8 cellular contexts compared by ENCODE assay signal in the genomic region with DNA sequence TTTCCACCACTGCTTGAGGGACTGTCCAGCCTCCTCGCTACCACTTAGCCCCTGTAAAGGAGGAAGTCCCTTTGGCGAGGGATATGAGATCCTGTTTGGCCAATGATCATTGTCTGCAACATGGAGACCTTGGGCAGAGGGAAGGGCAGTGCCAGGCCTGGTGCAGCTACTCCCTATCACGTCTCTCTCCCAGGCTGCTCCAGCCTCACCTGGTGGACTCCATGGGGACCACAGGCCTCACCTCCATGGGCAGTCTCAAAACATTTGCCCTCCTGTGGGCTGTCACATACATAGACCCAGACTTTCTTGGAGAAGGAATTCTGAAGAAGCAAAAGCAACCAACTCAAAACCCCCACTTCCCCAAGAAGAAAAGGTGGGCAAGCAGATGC. TPM values are rescaled to one million over a fixed set of nuclear protein-coding genes. Genes with fewer than 3 reads are reported as not detected.
DNase-seq lines count a peak whose midpoint lies in the region; ATAC-seq and TF ChIP-seq lines count a peak whose summit lies in the region.
"Not testable (repeated sequence)": the region's sequence is repeated elsewhere in the genome, so short reads cannot be mapped to it uniquely, and the experiment has no call there.

No MANE protein-coding gene starts in this region.

- peak; percentile 16 for ATAC-seq in GM19397 (IDR thresholded peaks at IDR 0.05; ENCODE audit: unreplicated experiment)
- not testable (repeated sequence) for ATAC-seq in memory B cell (ENCODE audit: low read depth)
- peak; percentile 9 to 15 for ATAC-seq in gastrocnemius medialis

- peak overlapping the region; percentile 66 for H3K4me3 ChIP-seq in AG09309 (ENCODE audit: control insufficient read depth, low read depth, low read length)
- peak overlapping the region; percentile 51 for H3K4me3 ChIP-seq in HL-60 (replicated peaks; ENCODE audit: insufficient read depth, low read length)
- H3K4me3 ChIP-seq in fibroblast of lung (replicated peaks in 1 of 4; ENCODE audit: control extremely low read depth in 1 of 4, insufficient read depth in 1 of 4, low read depth in 3 of 4, low read length in 4 of 4), result peak overlapping the region in 1 of 4 experiments; percentile 60
- peak overlapping the region; percentile 50 to 93 (median 64) for H3K4me3 ChIP-seq in gastrocnemius medialis

- H4K20me1 ChIP-seq in fibroblast of lung (ENCODE audit: control insufficient read depth, extremely low read depth, insufficient read depth, low read length), result not testable (repeated sequence)

- not testable (repeated sequence) for H3K9me3 ChIP-seq in fibroblast of lung (ENCODE audit: control insufficient read depth, insufficient read depth, low read depth, low read length); gastrocnemius medialis

- intact Hi-C loops in gastrocnemius medialis (cut with DNase I; ENCODE audit: low total_unique reads), result loop anchor here (1.0 to 2.0 kb wide), 3 partner anchors 21 to 74 kb away; no protein-coding TSS in a partner anchor

- not testable (repeated sequence) for H3K27me3 Mint-ChIP-seq in activated naive CD8-positive, alpha-beta T cell treated with anti-CD3 and anti-CD28 coated beads for 36 hours; memory B cell

- not testable (repeated sequence) for H2AFZ ChIP-seq in fibroblast of lung (ENCODE audit: low read length)

- in situ Hi-C loops in gastrocnemius medialis (cut with MboI; ENCODE audit: low sequenced_read_pairs in 4 of 4), result loop anchor here in 2 of 4 donors (10.0 kb wide), 1 partner anchor 51 kb away; a partner anchor contains a TSS

- H3K4me1 Mint-ChIP-seq in activated naive CD8-positive, alpha-beta T cell treated with anti-CD3 and anti-CD28 coated beads for 36 hours; memory B cell: not testable (repeated sequence)

- not testable (repeated sequence) for H3K79me2 ChIP-seq in fibroblast of lung (ENCODE audit: control insufficient read depth, insufficient read depth, low read length)

- peak overlapping the region; percentile 13 for H3K4me2 ChIP-seq in fibroblast of lung (ENCODE audit: extremely low read depth, insufficient read depth, low read length)

- H3K27ac ChIP-seq in HL-60 (replicated peaks) (peak overlapping the region; percentile 72), gastrocnemius medialis (peak overlapping the region; percentile 81 to 96 (median 94))
- not testable (repeated sequence) for H3K27ac ChIP-seq in fibroblast of lung (ENCODE audit: insufficient read depth, low read length)

- not testable (repeated sequence) for DNase-seq in AG09309 (ENCODE audit: low read depth); HL-60 (ENCODE audit: low read depth in 1 of 2, low spot score in 1 of 2); activated naive CD8-positive, alpha-beta T cell treated with anti-CD3 and anti-CD28 coated beads for 36 hours; fibroblast of lung (ENCODE audit: low read depth in 2 of 2); memory B cell (ENCODE audit: low spot score in 2 of 2); gastrocnemius medialis
- DNase-seq in SHP77 treated with DMSO at 0.1 percent for 48 hours (lab: John Stamatoyannopoulos, UW), result peak; percentile 32

- not testable (repeated sequence) for H3K27me3 ChIP-seq in HL-60 (ENCODE audit: insufficient read depth, poor library complexity, severe bottlenecking); fibroblast of lung (ENCODE audit: control insufficient read depth, insufficient read depth, low read length); gastrocnemius medialis

- H3K9ac ChIP-seq in fibroblast of lung (ENCODE audit: insufficient read depth, low read length), result not testable (repeated sequence)

- H3K4me1 ChIP-seq in fibroblast of lung (ENCODE audit: control insufficient read depth, extremely low read depth, insufficient read depth, low read length), result not testable (repeated sequence)
- peaks cover 11 to 25% of the 10 kb centered on the region in 2 donors for H3K4me1 ChIP-seq in gastrocnemius medialis

- H3K27ac Mint-ChIP-seq in activated naive CD8-positive, alpha-beta T cell treated with anti-CD3 and anti-CD28 coated beads for 36 hours; memory B cell: not testable (repeated sequence)

- not testable (repeated sequence) for H3K36me3 Mint-ChIP-seq in activated naive CD8-positive, alpha-beta T cell treated with anti-CD3 and anti-CD28 coated beads for 36 hours; memory B cell

- not testable (repeated sequence) for TF ChIP-seq CTCF in AG09309 (IDR thresholded peaks at IDR 0.05; ENCODE audit: control insufficient read depth, insufficient read depth, low read depth, low read length, missing control alignments); HL-60 (IDR thresholded peaks at IDR 0.05; ENCODE audit: insufficient read depth, low read length); fibroblast of lung (conservative IDR thresholded peaks at IDR 0.05 in 1 of 2, IDR thresholded peaks at IDR 0.05 in 1 of 2; ENCODE audit: low read depth in 1 of 2, low read length in 2 of 2)
- peak in 1 of 5 experiments; percentile 15 for TF ChIP-seq CTCF in gastrocnemius medialis (IDR thresholded peaks at IDR 0.05 in 4 of 5, conservative IDR thresholded peaks at IDR 0.05 in 1 of 5)

- H3K4me3 Mint-ChIP-seq in activated naive CD8-positive, alpha-beta T cell treated with anti-CD3 and anti-CD28 coated beads for 36 hours, result peak overlapping the region; percentile 90
- peak overlapping the region; percentile 88 for H3K4me3 Mint-ChIP-seq in memory B cell

- not testable (repeated sequence) for H3K9me3 Mint-ChIP-seq in activated naive CD8-positive, alpha-beta T cell treated with anti-CD3 and anti-CD28 coated beads for 36 hours; memory B cell

- not testable (repeated sequence) for H3K36me3 ChIP-seq in fibroblast of lung (ENCODE audit: control insufficient read depth, insufficient read depth, low read length); gastrocnemius medialis

- TF ChIP-seq POLR2A in gastrocnemius medialis (IDR thresholded peaks at IDR 0.05), result not testable (repeated sequence)

RNA-seq across cellular contexts. Expression of a gene that starts 16.0 kb away (rescaled TPM):
- total RNA-seq in activated naive CD8-positive, alpha-beta T cell treated with anti-CD3 and anti-CD28 coated beads for 36 hours, result under 1 TPM; 0.43 to 0.56 TPM
- total RNA-seq in fibroblast of lung (0.17 and 0.26 TPM in 2 replicates), gastrocnemius medialis (under 1 TPM in 2 of 4 donors, not detected in 2; 0.04 to 0.31 TPM)
- 0.11 TPM in 1 of 2 replicates, not detected in the other for polyA plus RNA-seq in fibroblast of lung
- not detected in 2 replicates for polyA plus RNA-seq in fibroblast of lung (2012)
- not detected in 2 replicates for polyA minus RNA-seq in fibroblast of lung (ENCODE audit: low replicate concordance)

RNA-seq across cellular contexts. Expression of a gene that starts 35.6 kb away (rescaled TPM):
- total RNA-seq in activated naive CD8-positive, alpha-beta T cell treated with anti-CD3 and anti-CD28 coated beads for 36 hours, result not detected
- not detected in 2 replicates for total RNA-seq in fibroblast of lung
- polyA plus RNA-seq in fibroblast of lung, result not detected in 2 replicates
- polyA plus RNA-seq in fibroblast of lung (2012), result not detected in 2 replicates
- polyA minus RNA-seq in fibroblast of lung (ENCODE audit: low replicate concordance), result not detected in 2 replicates
- total RNA-seq in gastrocnemius medialis, result not detected

RNA-seq across cellular contexts. Expression of a gene that starts 47.1 kb away (rescaled TPM):
- 10 to 100 TPM; 18.1 to 20.8 TPM for total RNA-seq in activated naive CD8-positive, alpha-beta T cell treated with anti-CD3 and anti-CD28 coated beads for 36 hours
- total RNA-seq in fibroblast of lung (16.7 and 22.6 TPM in 2 replicates), gastrocnemius medialis (10 to 100 TPM; 12.1 to 40.2 (median 25.0) TPM)
- polyA plus RNA-seq in fibroblast of lung, result 12.7 and 12.8 TPM in 2 replicates
- polyA plus RNA-seq in fibroblast of lung (2012), result 27.8 and 33.6 TPM in 2 replicates
- polyA minus RNA-seq in fibroblast of lung (ENCODE audit: low replicate concordance), result 22.4 and 58.6 TPM in 2 replicates

RNA-seq across cellular contexts. Expression of a gene that starts 58.3 kb away (rescaled TPM):
- 100 to 1,000 TPM; 110 TPM for total RNA-seq in activated naive CD8-positive, alpha-beta T cell treated with anti-CD3 and anti-CD28 coated beads for 36 hours
- 33.9 and 71.3 TPM in 2 replicates for total RNA-seq in fibroblast of lung
- 12.7 and 15.9 TPM in 2 replicates for polyA plus RNA-seq in fibroblast of lung
- 17.0 and 22.7 TPM in 2 replicates for polyA plus RNA-seq in fibroblast of lung (2012)
- 33.5 and 51.1 TPM in 2 replicates for polyA minus RNA-seq in fibroblast of lung (ENCODE audit: low replicate concordance)
- 1 to 10 TPM; 1.9 to 9.8 (median 3.6) TPM for total RNA-seq in gastrocnemius medialis
